18 cellular contexts compared by ENCODE assay signal in the genomic region with DNA sequence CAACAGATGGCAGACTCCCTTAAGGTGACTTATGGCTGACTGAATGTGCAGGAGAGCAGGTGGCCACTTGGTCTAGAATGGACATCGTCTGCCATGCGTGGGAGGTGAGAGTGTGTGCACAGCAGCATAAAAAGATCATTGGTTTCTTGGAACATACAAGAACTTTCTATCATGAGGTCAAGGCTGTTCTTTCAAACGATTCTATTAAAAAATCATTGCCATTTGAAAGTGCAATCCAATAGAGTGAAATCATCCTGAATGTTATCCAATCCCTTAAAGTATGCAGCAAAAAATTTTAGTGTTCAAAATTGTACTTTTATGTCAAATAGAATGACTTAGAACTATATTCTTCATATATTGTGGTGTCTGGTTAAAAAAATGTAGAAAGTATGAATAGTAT. TPM values are rescaled to one million over a fixed set of nuclear protein-coding genes. Genes with fewer than 3 reads are reported as not detected.
DNase-seq lines count a peak whose midpoint lies in the region; ATAC-seq and TF ChIP-seq lines count a peak whose summit lies in the region.
"Had no signal": no experiment of that assay in that cellular context is flagged by ENCODE, and none has a peak within 500 bp of the region (broad histone marks: within the 10 kb centered on the region; RNA-seq: fewer than 3 reads in every experiment).

No MANE protein-coding gene starts in this region.

- TF ChIP-seq CTCF in IMR-90 (conservative IDR thresholded peaks at IDR 0.05; ENCODE audit: low read depth, low read length): no peak

- H3K79me1 ChIP-seq in IMR-90 (ENCODE audit: low read depth in 1 of 2, low read length in 2 of 2) (no peaks in the 10 kb centered on the region), mesenchymal stem cell (replicated peaks; ENCODE audit: low read length, poor library complexity, severe bottlenecking) (no peaks in the 10 kb centered on the region)

- peaks cover 8% of the 10 kb centered on the region; the same call in 1 of the 2 replicates for H3K9me1 ChIP-seq in IMR-90 (ENCODE audit: insufficient read depth, low read length)

- DNase-seq in AG08395 (ENCODE audit: low spot score) (peak; percentile 13), IMR-90 (peak; percentile 47), epithelial cell of prostate (ENCODE audit: low read depth, low spot score) (no peak), mesenchymal stem cell (no peak), left colon (no peak), germinal center (ENCODE audit: low spot score) (no peak), D341Med (ENCODE audit: low spot score) (no peak)
- DNase-seq: CD4-positive, alpha-beta memory T cell; H9; KBM-7; NCI-H1105 treated with DMSO at 0.1 percent for 48 hours; NCI-H1694; NK-92 treated with Interleukin-12 subunit alpha and Interleukin-12 subunit beta, amount 100 ng/mL, for 24 hours; SHP77 had no signal

- H3K18ac ChIP-seq in IMR-90 (ENCODE audit: low read depth, low read length) (peak overlapping the region; percentile 94; the same call in 1 of the 2 replicates), mesenchymal stem cell (ENCODE audit: low read depth in 1 of 2, low read length in 2 of 2) (no peak overlapping the region)

- peak overlapping the region; percentile 84; the same call in 1 of the 2 replicates for H2BK120ac ChIP-seq in IMR-90 (ENCODE audit: low read depth, low read length)
- H2BK120ac ChIP-seq in mesenchymal stem cell (ENCODE audit: low read depth, low read length): no peak overlapping the region

- ATAC-seq in IMR-90 (ENCODE audit: low read depth): peak; percentile 29
- ATAC-seq in left colon: no peak
- ATAC-seq in HG03039 (IDR thresholded peaks at IDR 0.05; ENCODE audit: unreplicated experiment): no peak

- H3K4me1 ChIP-seq in IMR-90 (ENCODE audit: control insufficient read depth, insufficient read depth, low read length): peaks cover 7% of the 10 kb centered on the region
- H3K4me1 ChIP-seq in mesenchymal stem cell (ENCODE audit: control insufficient read depth, insufficient read depth, low read depth, low read length): no peaks in the 10 kb centered on the region

- H3K56ac ChIP-seq in IMR-90 (ENCODE audit: extremely low read depth, insufficient read depth, low read length): no peak overlapping the region

- POLR2A ChIA-PET in IMR-90 (lab: Charles Lee; ENCODE audit: unreplicated experiment): no interaction called here

- in situ Hi-C loops in IMR-90 (cut with MboI; ENCODE audit: low sequenced_read_pairs): no loop called here

- H2BK15ac ChIP-seq in IMR-90 (ENCODE audit: low read depth, low read length) (peak overlapping the region; percentile 81; the same call in 1 of the 3 replicates), mesenchymal stem cell (ENCODE audit: low read depth, poor library complexity, severe bottlenecking) (no peak overlapping the region)

- H3K4me2 ChIP-seq in IMR-90 (ENCODE audit: low read depth, low read length): no peak overlapping the region
- H3K4me2 ChIP-seq in mesenchymal stem cell (ENCODE audit: low read length, poor library complexity, severe bottlenecking): no peak overlapping the region
- H3K4me2 ChIP-seq: BLaER1 had no signal

- H3K36me3 ChIP-seq in IMR-90 (ENCODE audit: control insufficient read depth, insufficient read depth, low read length) (no peaks in the 10 kb centered on the region), mesenchymal stem cell (ENCODE audit: control insufficient read depth in 1 of 2, insufficient read depth in 2 of 2, low read depth in 1 of 2, low read length in 2 of 2) (no peaks in the 10 kb centered on the region)
- H3K36me3 ChIP-seq: BLaER1 had no signal

- H4K91ac ChIP-seq in IMR-90 (ENCODE audit: insufficient read depth, low read depth, low read length) (peak overlapping the region; percentile 31; the same call in 1 of the 2 replicates), mesenchymal stem cell (ENCODE audit: low read length) (no peak overlapping the region)

- H3K23ac ChIP-seq in IMR-90 (ENCODE audit: low read depth, low read length) (peak overlapping the region; percentile 45; the same call in 1 of the 2 replicates), mesenchymal stem cell (ENCODE audit: low read length in 2 of 2) (no peak overlapping the region)

- H2AK9ac ChIP-seq in IMR-90 (replicated peaks; ENCODE audit: low read depth, low read length, poor library complexity): peak overlapping the region; percentile 18

- TF ChIP-seq RAD21 in IMR-90 (IDR thresholded peaks at IDR 0.05; ENCODE audit: low read length): no peak

- peak overlapping the region; percentile 54; the same call in 1 of the 2 replicates for H2BK20ac ChIP-seq in IMR-90 (ENCODE audit: low read depth, low read length)

- TF ChIP-seq POLR2A in IMR-90 (IDR thresholded peaks at IDR 0.05; ENCODE audit: low read depth, low read length): no peak

- WGBS in IMR-90 (ENCODE audit: extremely low coverage in 2 of 2, insufficient read length in 1 of 2), 2 experiments: 92% methylated on average over 2 of the region's 3 CpGs; no CpG with 5 or more reads in 1 of the 2 experiments
- WGBS in mesenchymal stem cell: 100% methylated on average over 2 of the region's 3 CpGs

- H2BK5ac ChIP-seq in IMR-90 (ENCODE audit: low read depth, low read length, poor library complexity, severe bottlenecking) (peak overlapping the region; percentile 81), mesenchymal stem cell (ENCODE audit: low read depth, low read length, poor library complexity, severe bottlenecking) (no peak overlapping the region)

- peaks cover 5% of the 10 kb centered on the region for H3K9me3 ChIP-seq in IMR-90 (ENCODE audit: control insufficient read depth, insufficient read depth, low read length)
- H3K9me3 ChIP-seq in mesenchymal stem cell (ENCODE audit: control insufficient read depth, low read length): peaks cover 21% of the 10 kb centered on the region

- intact Hi-C loops in IMR-90 (cut with micrococcal nuclease) (no loop called here), left colon (cut with DNase I, micrococcal nuclease) (no loop called here)

- peak overlapping the region in 1 of 2 experiments; percentile 41; a peak in 2 of 4 replicates for H4K8ac ChIP-seq in IMR-90 (ENCODE audit: low read depth in 2 of 2, low read length in 2 of 2)
- no peak overlapping the region for H4K8ac ChIP-seq in mesenchymal stem cell (ENCODE audit: low read length)

- peak overlapping the region; percentile 52; the same call in 1 of the 2 replicates for H3K4ac ChIP-seq in IMR-90 (ENCODE audit: low read depth, low read length)
- H3K4ac ChIP-seq in mesenchymal stem cell (ENCODE audit: low read depth in 1 of 2, low read length in 2 of 2): no peak overlapping the region

- no peak overlapping the region for H3K4me3 ChIP-seq in IMR-90 (ENCODE audit: insufficient read depth, low read depth, low read length)
- H3K4me3 ChIP-seq in mesenchymal stem cell (ENCODE audit: insufficient read depth in 1 of 2, low read depth in 1 of 2, low read length in 2 of 2): no peak overlapping the region
- H3K4me3 ChIP-seq: BLaER1, SK-N-MC had no signal

- H3K27me3 ChIP-seq in IMR-90 (ENCODE audit: control insufficient read depth, insufficient read depth, low read length) (no peaks in the 10 kb centered on the region), mesenchymal stem cell (ENCODE audit: control insufficient read depth in 1 of 2, insufficient read depth in 1 of 2, low read length in 2 of 2) (no peaks in the 10 kb centered on the region)
- H3K27me3 ChIP-seq: BLaER1 had no signal

- H2AFZ ChIP-seq in IMR-90 (replicated peaks; ENCODE audit: low read length, poor library complexity) (peak overlapping the region; percentile 64), mesenchymal stem cell (ENCODE audit: low read depth, low read length) (no peak overlapping the region)

- no peaks in the 10 kb centered on the region for H4K20me1 ChIP-seq in IMR-90 (ENCODE audit: insufficient read depth, low read length)
- H4K20me1 ChIP-seq: BLaER1 had no signal

- peak overlapping the region; percentile 86; the same call in 1 of the 2 replicates for H4K5ac ChIP-seq in IMR-90 (ENCODE audit: low read depth, low read length)

- no TSS peak for BruUV-seq in IMR-90 (replicated peaks; lab: Mats Ljungman, UMichigan)

- H3K14ac ChIP-seq in IMR-90 (replicated peaks; ENCODE audit: low read depth, low read length) (peak overlapping the region; percentile 41), mesenchymal stem cell (ENCODE audit: low read length in 2 of 2) (no peak overlapping the region)

- H3K9ac ChIP-seq in IMR-90 (ENCODE audit: low read depth, low read length): no peak overlapping the region
- H3K9ac ChIP-seq in mesenchymal stem cell (ENCODE audit: low read length): peak overlapping the region; percentile 66
- H3K9ac ChIP-seq: BLaER1 had no signal

- H3K27ac ChIP-seq in IMR-90 (ENCODE audit: insufficient read depth, low read length): peak overlapping the region; percentile 53; the same call in 1 of the 2 replicates
- H3K27ac ChIP-seq in epithelial cell of prostate: peak overlapping the region; percentile 15
- H3K27ac ChIP-seq in mesenchymal stem cell (ENCODE audit: low read length, poor library complexity, severe bottlenecking): no peak overlapping the region
- H3K27ac ChIP-seq: BLaER1, SK-N-MC had no signal

- H2BK12ac ChIP-seq in mesenchymal stem cell (ENCODE audit: low read length in 2 of 2): no peak overlapping the region

- CTCF ChIA-PET in IMR-90 (lab: Yijun Ruan, JAX): no interaction called here

- H2AK5ac ChIP-seq in IMR-90 (ENCODE audit: low read depth, low read length) (peak overlapping the region; percentile 81), mesenchymal stem cell (ENCODE audit: low read length, severe bottlenecking) (no peak overlapping the region)

- dilution Hi-C loops in IMR-90 (cut with HindIII; ENCODE audit: low sequenced_read_pairs, unreplicated experiment): no loop called here

TF ChIP-seq in IMR-90, 13 proteins besides CTCF, POLR2A, EP300 and RAD21:
- TF ChIP-seq MXI1 (IDR thresholded peaks at IDR 0.05; ENCODE audit: borderline replicate concordance, low read depth, low read length): no peak
- no peak for TF ChIP-seq CEBPB (IDR thresholded peaks at IDR 0.05; ENCODE audit: low read depth, low read length)

RNA-seq across cellular contexts. Expression of gene FARP1, which starts 53.1 kb away (rescaled TPM):
- total RNA-seq in IMR-90 (2012; rRNA removed) (48.3 and 57.0 TPM in 2 replicates), left colon (10 to 100 TPM; 38.8 to 50.3 TPM)
- 32.6 and 39.6 TPM in 2 replicates for polyA plus RNA-seq in IMR-90 (2012; rRNA removed)
- polyA plus RNA-seq in IMR-90 (2012; cell fraction: cytosol; rRNA removed): 25.4 and 27.9 TPM in 2 replicates
- polyA plus RNA-seq in IMR-90 (2012; cell fraction: nucleus; rRNA removed; ENCODE audit: low replicate concordance): 49.5 and 91.9 TPM in 2 replicates
- 266 TPM for polyA plus RNA-seq in mesenchymal stem cell (2013, experiment 1 of 2)
- 270 TPM for polyA plus RNA-seq in mesenchymal stem cell (2013, experiment 2 of 2)
- total RNA-seq: OCI-LY7 had no signal

Comparison
In these comparisons a context has a peak if more than half of its experiments do, and no peak if none do; other contexts are left out.
1. DNase-seq: peak in AG08395 (single experiment) and IMR-90 (single experiment); none in epithelial cell of prostate (single experiment), mesenchymal stem cell (single experiment), left colon (0 of 2), germinal center (single experiment) and D341Med (single experiment).